Comparison of ENCODE assay signal across 10 cellular contexts in the genomic region with DNA sequence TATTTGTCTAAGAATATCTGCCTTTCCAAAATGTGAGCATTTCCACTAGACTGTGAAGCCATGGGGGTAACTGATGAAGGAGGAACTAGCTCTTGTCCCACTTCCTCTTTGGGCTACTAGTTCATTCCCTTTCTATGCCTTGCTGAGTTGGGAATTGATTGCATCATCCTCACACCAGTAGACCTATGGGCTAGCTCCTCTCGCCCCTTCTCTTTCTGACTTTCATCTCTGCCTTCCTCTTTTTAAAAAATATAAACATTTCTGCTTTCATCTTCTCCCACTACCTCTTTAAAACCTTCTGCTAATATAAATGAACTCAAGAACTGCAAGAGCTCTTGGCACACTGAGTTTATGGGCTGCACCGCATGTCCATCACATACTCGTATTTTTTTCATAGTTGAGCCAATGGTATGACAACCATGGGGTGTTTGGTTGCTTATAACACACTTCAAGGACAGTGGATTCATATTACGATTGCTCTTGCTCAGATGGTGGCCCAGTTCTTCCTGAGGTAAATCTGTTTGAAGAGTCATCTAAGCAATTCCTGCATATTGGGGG.
DNase-seq lines count a peak whose midpoint lies in the region; ATAC-seq and TF ChIP-seq lines count a peak whose summit lies in the region.
"Had no signal": no experiment of that assay in that cellular context is flagged by ENCODE, and none has a peak within 500 bp of the region (broad histone marks: within the 10 kb centered on the region; RNA-seq: fewer than 3 reads in every experiment).

No MANE protein-coding gene starts in this region.

- H3K27ac ChIP-seq in liver (ENCODE audit: low read depth in 1 of 2, low read length in 2 of 2) (peak overlapping the region; percentile 21 to 40), tibial artery (no peak overlapping the region)

- WGBS in liver, result 86% methylated on average over 4 of the region's 4 CpGs

- H3K9me3 ChIP-seq in liver (ENCODE audit: control insufficient read depth in 4 of 4, low read length in 3 of 4), result no peaks in the 10 kb centered on the region
- H3K9me3 ChIP-seq in tibial artery, result no peaks in the 10 kb centered on the region

- POLR2A ChIA-PET in HEK293T (lab: Yijun Ruan, JAX), result interaction anchor here (1.4 to 1.7 kb wide), 3 partner anchors 15 to 434 kb away, joined by 3 to 4 read pairs (median 3); no protein-coding TSS in a partner anchor

- no peak for TF ChIP-seq RAD21 in liver (IDR thresholded peaks at IDR 0.05)

- peak; percentile 45 for DNase-seq in DMS153 treated with DMSO at 0.1 percent for 48 hours (lab: John Stamatoyannopoulos, UW; ENCODE audit: unreplicated experiment)
- DNase-seq in HEK293T (ENCODE audit: extremely low spot score), result no peak
- DNase-seq in RPMI8226, result peak; percentile 13
- DNase-seq in A172 (ENCODE audit: low spot score), result no peak
- DNase-seq in tibial artery, result no peak
- DNase-seq: posterior cingulate gyrus; stimulated activated naive CD4-positive, alpha-beta T cell had no signal

- TF ChIP-seq CTCF in liver (IDR thresholded peaks at IDR 0.05; ENCODE audit: low read depth, low read length, missing input control), result no peak
- TF ChIP-seq CTCF in tibial artery (IDR thresholded peaks at IDR 0.05), result no peak

- H3K4me3 ChIP-seq in liver (ENCODE audit: low read depth in 1 of 3, low read length in 3 of 3), result no peak overlapping the region
- H3K4me3 ChIP-seq in tibial artery, result no peak overlapping the region

- peaks cover 13 to 38% (median 30%) of the 10 kb centered on the region in 4 donors for H3K4me1 ChIP-seq in liver (ENCODE audit: control insufficient read depth in 4 of 4, insufficient read depth in 4 of 4, low read length in 3 of 4)
- peaks cover 0 to 49% (median 30%) of the 10 kb centered on the region in 4 donors for H3K4me1 ChIP-seq in tibial artery

- intact Hi-C loops in tibial artery (cut with DNase I; ENCODE audit: low total_unique reads), result no loop called here

- no peak overlapping the region for H3K9ac ChIP-seq in liver (ENCODE audit: low read depth in 1 of 2, low read length in 2 of 2)

- H3K36me3 ChIP-seq in liver (ENCODE audit: control insufficient read depth in 4 of 4, insufficient read depth in 3 of 4, low read depth in 1 of 4, low read length in 3 of 4) (no peaks in the 10 kb centered on the region), tibial artery (no peaks in the 10 kb centered on the region)

- ATAC-seq in HG03280 (IDR thresholded peaks at IDR 0.05; ENCODE audit: unreplicated experiment), result no peak
- no peak for ATAC-seq in GM19023 (IDR thresholded peaks at IDR 0.05; ENCODE audit: unreplicated experiment)

- CTCF ChIA-PET in HEK293T (lab: Yijun Ruan, JAX), result interaction anchor here (0.6 kb wide), 1 partner anchor 64 kb away, joined by 3 read pairs; no protein-coding TSS in a partner anchor

- H3K27me3 ChIP-seq in liver (ENCODE audit: control insufficient read depth in 4 of 4, insufficient read depth in 4 of 4, low read length in 3 of 4) (no peaks in the 10 kb centered on the region), tibial artery (no peaks in the 10 kb centered on the region)

TF ChIP-seq in HEK293T, 16 proteins besides CTCF, POLR2A, EP300 and RAD21:
- TF ChIP-seq SUZ12 (IDR thresholded peaks at IDR 0.05), result no peak
- TF ChIP-seq, protein P1, sequence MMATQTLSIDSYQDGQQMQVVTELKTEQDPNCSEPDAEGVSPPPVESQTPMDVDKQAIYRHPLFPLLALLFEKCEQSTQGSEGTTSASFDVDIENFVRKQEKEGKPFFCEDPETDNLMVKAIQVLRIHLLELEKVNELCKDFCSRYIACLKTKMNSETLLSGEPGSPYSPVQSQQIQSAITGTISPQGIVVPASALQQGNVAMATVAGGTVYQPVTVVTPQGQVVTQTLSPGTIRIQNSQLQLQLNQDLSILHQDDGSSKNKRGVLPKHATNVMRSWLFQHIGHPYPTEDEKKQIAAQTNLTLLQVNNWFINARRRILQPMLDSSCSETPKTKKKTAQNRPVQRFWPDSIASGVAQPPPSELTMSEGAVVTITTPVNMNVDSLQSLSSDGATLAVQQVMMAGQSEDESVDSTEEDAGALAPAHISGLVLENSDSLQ (IDR thresholded peaks at IDR 0.05), result peak; percentile 69
TF ChIP-seq in HEK293T: peak in this region for 1.

TF ChIP-seq in liver, 16 proteins besides CTCF, POLR2A, EP300 and RAD21:
- TF ChIP-seq HNF4G (IDR thresholded peaks at IDR 0.05) (no peak), RXRA (IDR thresholded peaks at IDR 0.05) (no peak), SP1 (IDR thresholded peaks at IDR 0.05) (no peak), JUND (IDR thresholded peaks at IDR 0.05) (no peak), HNF4A (conservative IDR thresholded peaks at IDR 0.05) (no peak), FOXA1 (IDR thresholded peaks at IDR 0.05) (no peak)
- TF ChIP-seq, protein P2, sequence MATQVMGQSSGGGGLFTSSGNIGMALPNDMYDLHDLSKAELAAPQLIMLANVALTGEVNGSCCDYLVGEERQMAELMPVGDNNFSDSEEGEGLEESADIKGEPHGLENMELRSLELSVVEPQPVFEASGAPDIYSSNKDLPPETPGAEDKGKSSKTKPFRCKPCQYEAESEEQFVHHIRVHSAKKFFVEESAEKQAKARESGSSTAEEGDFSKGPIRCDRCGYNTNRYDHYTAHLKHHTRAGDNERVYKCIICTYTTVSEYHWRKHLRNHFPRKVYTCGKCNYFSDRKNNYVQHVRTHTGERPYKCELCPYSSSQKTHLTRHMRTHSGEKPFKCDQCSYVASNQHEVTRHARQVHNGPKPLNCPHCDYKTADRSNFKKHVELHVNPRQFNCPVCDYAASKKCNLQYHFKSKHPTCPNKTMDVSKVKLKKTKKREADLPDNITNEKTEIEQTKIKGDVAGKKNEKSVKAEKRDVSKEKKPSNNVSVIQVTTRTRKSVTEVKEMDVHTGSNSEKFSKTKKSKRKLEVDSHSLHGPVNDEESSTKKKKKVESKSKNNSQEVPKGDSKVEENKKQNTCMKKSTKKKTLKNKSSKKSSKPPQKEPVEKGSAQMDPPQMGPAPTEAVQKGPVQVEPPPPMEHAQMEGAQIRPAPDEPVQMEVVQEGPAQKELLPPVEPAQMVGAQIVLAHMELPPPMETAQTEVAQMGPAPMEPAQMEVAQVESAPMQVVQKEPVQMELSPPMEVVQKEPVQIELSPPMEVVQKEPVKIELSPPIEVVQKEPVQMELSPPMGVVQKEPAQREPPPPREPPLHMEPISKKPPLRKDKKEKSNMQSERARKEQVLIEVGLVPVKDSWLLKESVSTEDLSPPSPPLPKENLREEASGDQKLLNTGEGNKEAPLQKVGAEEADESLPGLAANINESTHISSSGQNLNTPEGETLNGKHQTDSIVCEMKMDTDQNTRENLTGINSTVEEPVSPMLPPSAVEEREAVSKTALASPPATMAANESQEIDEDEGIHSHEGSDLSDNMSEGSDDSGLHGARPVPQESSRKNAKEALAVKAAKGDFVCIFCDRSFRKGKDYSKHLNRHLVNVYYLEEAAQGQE (IDR thresholded peaks at IDR 0.05), result no peak
- TF ChIP-seq, protein P3, sequence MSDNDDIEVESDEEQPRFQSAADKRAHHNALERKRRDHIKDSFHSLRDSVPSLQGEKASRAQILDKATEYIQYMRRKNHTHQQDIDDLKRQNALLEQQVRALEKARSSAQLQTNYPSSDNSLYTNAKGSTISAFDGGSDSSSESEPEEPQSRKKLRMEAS (IDR thresholded peaks at IDR 0.05), result peak; percentile 27

Comparison
In these comparisons a context has a peak if more than half of its experiments do, and no peak if none do; other contexts are left out.
1. DNase-seq: peak in DMS153 treated with DMSO at 0.1 percent for 48 hours (single experiment) and RPMI8226 (single experiment); none in HEK293T (single experiment), A172 (single experiment) and tibial artery (0 of 2).
2. H3K27ac ChIP-seq: peak in liver (2 of 2); none in tibial artery (0 of 2).